ENCODE assay signal across 19 cellular contexts in genomic region chr1:76428027-76428426, GRCh38.
A peak's percentile ranks its signal among the peaks of the same experiment; 100 is the strongest.
DNase-seq lines count a peak whose midpoint lies in the region; ATAC-seq, FAIRE-seq and TF ChIP-seq lines count a peak whose summit lies in the region.
"Had no signal": no experiment of that assay in that cellular context is flagged by ENCODE, and none has a peak within 500 bp of the region (broad histone marks: within the 10 kb centered on the region; RNA-seq: fewer than 3 reads in every experiment).

No MANE protein-coding gene starts in this region.

- H2AFZ ChIP-seq in IMR-90 (replicated peaks; ENCODE audit: low read length, poor library complexity) = no peak overlapping the region
- H2AFZ ChIP-seq in endothelial cell of umbilical vein (ENCODE audit: low read depth, low read length) = no peak overlapping the region

- no peak for TF ChIP-seq RAD21 in IMR-90 (IDR thresholded peaks at IDR 0.05; ENCODE audit: low read length)

- H3K36me3 Mint-ChIP-seq in osteocyte (ENCODE audit: unreplicated experiment) = no peaks in the 10 kb centered on the region

- H3K9me3 ChIP-seq in IMR-90 (ENCODE audit: control insufficient read depth, insufficient read depth, low read length) (no peaks in the 10 kb centered on the region), endothelial cell of umbilical vein (replicated peaks; ENCODE audit: control insufficient read depth, insufficient read depth, low read length) (no peaks in the 10 kb centered on the region)
- H3K9me3 ChIP-seq: A549, Caco-2 had no signal

- no peak overlapping the region for H3K14ac ChIP-seq in IMR-90 (replicated peaks; ENCODE audit: low read depth, low read length)

- H3K79me2 ChIP-seq in endothelial cell of umbilical vein (ENCODE audit: control insufficient read depth, insufficient read depth, low read length) = no peaks in the 10 kb centered on the region

- CTCF ChIA-PET in IMR-90 (lab: Yijun Ruan, JAX) (no interaction called here), endothelial cell of umbilical vein (lab: Charles Lee) (no interaction called here)

- H4K20me1 ChIP-seq in IMR-90 (ENCODE audit: insufficient read depth, low read length) = no peaks in the 10 kb centered on the region
- no peaks in the 10 kb centered on the region for H4K20me1 ChIP-seq in endothelial cell of umbilical vein (replicated peaks; ENCODE audit: control insufficient read depth, extremely low read depth, insufficient read depth, low read length)

- no peak overlapping the region for H3K4ac ChIP-seq in IMR-90 (ENCODE audit: low read depth, low read length)

- peaks cover 31% of the 10 kb centered on the region for H3K4me1 Mint-ChIP-seq in osteocyte (ENCODE audit: unreplicated experiment)

- no peak overlapping the region for H2BK15ac ChIP-seq in IMR-90 (ENCODE audit: low read depth, low read length)

- H3K4me1 ChIP-seq in IMR-90 (ENCODE audit: control insufficient read depth, insufficient read depth, low read length) (0 out of 2 replicates have a peak, but pooled peaks cover 2% of the 10 kb centered on the region), endothelial cell of umbilical vein (ENCODE audit: control insufficient read depth, extremely low read depth, insufficient read depth, low read length) (peaks cover 20% of the 10 kb centered on the region)
- H3K4me1 ChIP-seq: A549 had no signal

- H4K91ac ChIP-seq in IMR-90 (ENCODE audit: insufficient read depth, low read depth, low read length) = no peak overlapping the region

- H3K27ac Mint-ChIP-seq in osteocyte (ENCODE audit: unreplicated experiment) = peak overlapping the region; percentile 65
- H3K27ac Mint-ChIP-seq: CD4-positive, alpha-beta T cell; H9 had no signal

- TF ChIP-seq CTCF in IMR-90 (conservative IDR thresholded peaks at IDR 0.05; ENCODE audit: low read depth, low read length) (no peak), endothelial cell of umbilical vein (IDR thresholded peaks at IDR 0.05; ENCODE audit: extremely low read depth in 1 of 2, insufficient read depth in 1 of 2, low read depth in 1 of 2, low read length in 2 of 2) (no peak), osteocyte (IDR thresholded peaks at IDR 0.05) (no peak)

- H3K27me3 ChIP-seq in IMR-90 (ENCODE audit: control insufficient read depth, insufficient read depth, low read length) (no peaks in the 10 kb centered on the region), endothelial cell of umbilical vein (ENCODE audit: control insufficient read depth in 2 of 2, insufficient read depth in 2 of 2, low read length in 2 of 2) (no peaks in the 10 kb centered on the region)

- intact Hi-C loops in IMR-90 (cut with micrococcal nuclease) = no loop called here
- intact Hi-C loops in endothelial cell of umbilical vein (cut with micrococcal nuclease) = no loop called here
- intact Hi-C loops in head of caudate nucleus (cut with DNase I) = no loop called here

- no peak overlapping the region for H4K8ac ChIP-seq in IMR-90 (ENCODE audit: low read depth in 2 of 2, low read length in 2 of 2)

- H2AK9ac ChIP-seq in IMR-90 (replicated peaks; ENCODE audit: low read depth, low read length, poor library complexity) = no peak overlapping the region

- H2BK5ac ChIP-seq in IMR-90 (ENCODE audit: low read depth, low read length, poor library complexity, severe bottlenecking) = no peak overlapping the region

- no CpG with 5 or more reads among the region's 2 CpGs for WGBS in IMR-90 (ENCODE audit: extremely low coverage in 2 of 2, insufficient read length in 1 of 2), 2 experiments

- dilution Hi-C loops in IMR-90 (cut with HindIII; ENCODE audit: low sequenced_read_pairs, unreplicated experiment) (no loop called here), endothelial cell of umbilical vein (cut with MboI; ENCODE audit: extremely low pct_ligation_motif_present, low sequenced_read_pairs) (no loop called here)

- no peaks in the 10 kb centered on the region for H3K9me3 Mint-ChIP-seq in osteocyte (ENCODE audit: unreplicated experiment)
- H3K9me3 Mint-ChIP-seq: CD4-positive, alpha-beta T cell; H9 had no signal

- no peak overlapping the region for H3K18ac ChIP-seq in IMR-90 (ENCODE audit: low read depth, low read length)

- no peak for FAIRE-seq in endothelial cell of umbilical vein (lab: Jason Lieb, UNC)
- FAIRE-seq: A549, D721Med, G401.6, GM12891, H1, HepG2 had no signal

- H3K9ac ChIP-seq in IMR-90 (ENCODE audit: low read depth, low read length) (no peak overlapping the region), endothelial cell of umbilical vein (replicated peaks; ENCODE audit: extremely low read depth, insufficient read depth, low read length) (no peak overlapping the region)

- H3K23ac ChIP-seq in IMR-90 (ENCODE audit: low read depth, low read length) = no peak overlapping the region

- H3K9me1 ChIP-seq in IMR-90 (ENCODE audit: insufficient read depth, low read length) (no peaks in the 10 kb centered on the region), endothelial cell of umbilical vein (replicated peaks; ENCODE audit: control insufficient read depth, extremely low read depth, insufficient read depth, low read length) (no peaks in the 10 kb centered on the region)

- H3K79me1 ChIP-seq in IMR-90 (ENCODE audit: low read depth in 1 of 2, low read length in 2 of 2) = no peaks in the 10 kb centered on the region

- no peak overlapping the region for H3K4me3 Mint-ChIP-seq in osteocyte (ENCODE audit: unreplicated experiment)
- H3K4me3 Mint-ChIP-seq: CD4-positive, alpha-beta T cell; H9 had no signal

- DNase-seq in IMR-90 = peak; percentile 1
- DNase-seq in amniotic epithelial cell (ENCODE audit: low read depth) = peak; percentile 4
- peak; percentile 16 for DNase-seq in endothelial cell of umbilical vein (ENCODE audit: low read depth, low spot score)
- DNase-seq in osteocyte (ENCODE audit: extremely low spot score, unreplicated experiment) = no peak
- no peak for DNase-seq in HT-29 (ENCODE audit: low spot score)
- no peak for DNase-seq in head of caudate nucleus
- no peak for DNase-seq in NCI-H774 (lab: John Stamatoyannopoulos, UW)
- DNase-seq: AML-193; Caco-2; CD4-positive, alpha-beta T cell; H9 had no signal

- no peak overlapping the region for H3K4me3 ChIP-seq in IMR-90 (ENCODE audit: insufficient read depth, low read depth, low read length)
- no peak overlapping the region for H3K4me3 ChIP-seq in endothelial cell of umbilical vein (replicated peaks in 1 of 3; ENCODE audit: insufficient read depth in 1 of 3, low read depth in 1 of 3, low read length in 3 of 3)
- H3K4me3 ChIP-seq: A549 had no signal

- TF ChIP-seq POLR2A in IMR-90 (IDR thresholded peaks at IDR 0.05; ENCODE audit: low read depth, low read length) = no peak
- TF ChIP-seq POLR2A in endothelial cell of umbilical vein (IDR thresholded peaks at IDR 0.05; ENCODE audit: low read depth, low read length) = no peak

- H4K5ac ChIP-seq in IMR-90 (ENCODE audit: low read depth, low read length) = no peak overlapping the region

- H2BK20ac ChIP-seq in IMR-90 (ENCODE audit: low read depth, low read length) = no peak overlapping the region

- no peak overlapping the region for H2BK120ac ChIP-seq in IMR-90 (ENCODE audit: low read depth, low read length)

- H3K4me2 ChIP-seq in IMR-90 (ENCODE audit: low read depth, low read length) = no peak overlapping the region
- no peak overlapping the region for H3K4me2 ChIP-seq in endothelial cell of umbilical vein (ENCODE audit: insufficient read depth, low read length)
- H3K4me2 ChIP-seq: A549 had no signal

- no peak overlapping the region for H2AK5ac ChIP-seq in IMR-90 (ENCODE audit: low read depth, low read length)

- no peak for ATAC-seq in IMR-90 (ENCODE audit: low read depth)
- ATAC-seq: A549, HepG2 had no signal

- in situ Hi-C loops in IMR-90 (cut with MboI; ENCODE audit: low sequenced_read_pairs) = no loop called here

- POLR2A ChIA-PET in IMR-90 (lab: Charles Lee; ENCODE audit: unreplicated experiment) = no interaction called here
- POLR2A ChIA-PET in endothelial cell of umbilical vein (lab: Charles Lee) = no interaction called here

- no TSS peak for BruUV-seq in IMR-90 (replicated peaks; lab: Mats Ljungman, UMichigan)
- no TSS peak for BruUV-seq in endothelial cell of umbilical vein (replicated peaks; lab: Mats Ljungman, UMichigan)

- H3K27ac ChIP-seq in IMR-90 (ENCODE audit: insufficient read depth, low read length) (no peak overlapping the region), endothelial cell of umbilical vein (ENCODE audit: insufficient read depth, low read depth, low read length) (peak overlapping the region; percentile 11)
- H3K27ac ChIP-seq: 22Rv1, A549, C4-2B had no signal

- H3K56ac ChIP-seq in IMR-90 (ENCODE audit: extremely low read depth, insufficient read depth, low read length) = no peak overlapping the region

- no peaks in the 10 kb centered on the region for H3K27me3 Mint-ChIP-seq in osteocyte (ENCODE audit: unreplicated experiment)
- H3K27me3 Mint-ChIP-seq: CD4-positive, alpha-beta T cell had no signal

- H3K36me3 ChIP-seq in IMR-90 (ENCODE audit: control insufficient read depth, insufficient read depth, low read length) (no peaks in the 10 kb centered on the region), endothelial cell of umbilical vein (ENCODE audit: control insufficient read depth in 2 of 2, extremely low read depth in 1 of 2, insufficient read depth in 2 of 2, low read length in 2 of 2) (no peaks in the 10 kb centered on the region)

TF ChIP-seq in IMR-90, 13 proteins besides CTCF, POLR2A, EP300 and RAD21 (continues in another document):
- TF ChIP-seq CEBPB (IDR thresholded peaks at IDR 0.05; ENCODE audit: low read depth, low read length) (no peak), MAZ (IDR thresholded peaks at IDR 0.05; ENCODE audit: borderline replicate concordance, low read depth, low read length) (no peak), FOS (IDR thresholded peaks at IDR 0.05; ENCODE audit: low read depth, low read length) (no peak), BHLHE40 (IDR thresholded peaks at IDR 0.05; ENCODE audit: low read depth, low read length) (no peak), CHD1 (IDR thresholded peaks at IDR 0.05; ENCODE audit: low read depth, low read length) (no peak), NFE2L2 (IDR thresholded peaks at IDR 0.05; ENCODE audit: low read depth, low read length) (no peak), RFX5 (IDR thresholded peaks at IDR 0.05; ENCODE audit: low read depth, low read length) (no peak), MAFK (IDR thresholded peaks at IDR 0.05; ENCODE audit: low read depth, low read length) (no peak)

TF ChIP-seq in endothelial cell of umbilical vein, 7 proteins besides CTCF, POLR2A, EP300 and RAD21:
- TF ChIP-seq MAX (IDR thresholded peaks at IDR 0.05; ENCODE audit: insufficient read depth, insufficient read length) = no peak
- peak; percentile 54 for TF ChIP-seq FOS (IDR thresholded peaks at IDR 0.05; ENCODE audit: borderline replicate concordance, insufficient read depth, low read length)

Comparison
In these comparisons a context has a peak if more than half of its experiments do, and no peak if none do; other contexts are left out.
1. DNase-seq: peak in IMR-90 (single experiment), amniotic epithelial cell (single experiment) and endothelial cell of umbilical vein (single experiment); none in osteocyte (single experiment), HT-29 (single experiment), head of caudate nucleus (0 of 42) and NCI-H774 (single experiment).